In the genomic region with DNA sequence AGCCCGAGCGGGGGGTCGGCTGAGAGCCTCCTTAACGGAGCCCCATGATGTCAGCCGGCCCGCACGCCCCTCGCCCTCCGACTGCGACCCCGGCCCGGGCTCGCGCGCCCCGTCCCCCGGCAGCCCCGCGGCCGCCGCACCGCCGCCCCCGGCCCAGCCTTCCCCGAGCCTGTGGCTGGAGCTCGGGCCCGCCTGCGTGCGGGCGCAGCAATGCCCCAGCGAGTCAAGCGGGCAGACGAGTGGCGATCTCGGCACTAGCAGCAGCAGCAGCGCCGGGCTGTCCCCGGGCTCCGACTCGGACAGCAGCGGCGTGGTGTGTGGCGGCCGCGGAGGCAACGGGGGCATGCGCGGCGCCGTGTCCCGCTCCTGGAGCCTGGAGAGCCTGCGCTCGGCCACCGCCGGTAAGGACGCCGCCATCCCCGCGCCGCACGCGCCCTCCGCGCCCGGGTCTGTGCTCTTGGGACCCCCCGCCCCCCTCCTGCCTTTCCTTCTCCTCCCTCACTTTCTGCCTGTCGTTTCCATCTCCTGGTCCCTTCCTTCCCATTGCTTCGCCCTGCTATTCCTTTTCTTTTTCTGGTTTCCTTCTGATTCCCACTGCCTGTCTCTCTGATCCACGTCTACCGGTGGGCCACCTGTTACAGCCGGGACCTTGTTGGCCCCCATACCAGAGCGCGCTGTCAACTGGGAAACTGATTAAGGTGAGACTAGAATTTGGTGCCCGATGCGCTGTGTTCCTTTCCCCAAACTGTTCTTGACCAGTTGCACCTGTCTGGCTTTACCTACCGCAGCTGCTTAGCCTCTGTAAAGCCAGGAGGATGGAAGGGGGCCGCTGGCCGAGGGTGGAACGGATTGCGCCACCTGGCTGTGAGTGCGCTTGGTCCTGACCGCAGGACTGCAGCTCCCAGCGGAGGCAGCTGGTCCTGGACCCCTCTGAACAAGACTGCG, we compare ENCODE assay signal across 11 cellular contexts.
DNase-seq lines count a peak whose midpoint lies in the region; ATAC-seq and TF ChIP-seq lines count a peak whose summit lies in the region.
"Had no signal": no experiment of that assay in that cellular context is flagged by ENCODE, and none has a peak within 500 bp of the region (broad histone marks: within the 10 kb centered on the region; RNA-seq: fewer than 3 reads in every experiment).

No MANE protein-coding gene starts in this region.

- no peaks in the 10 kb centered on the region for H3K9me3 ChIP-seq in esophagus squamous epithelium
- H3K9me3 ChIP-seq in gastrocnemius medialis, result no peaks in the 10 kb centered on the region
- no peaks in the 10 kb centered on the region for H3K9me3 ChIP-seq in upper lobe of right lung

- TF ChIP-seq POLR2A in esophagus squamous epithelium (IDR thresholded peaks at IDR 0.05) (no peak), gastrocnemius medialis (IDR thresholded peaks at IDR 0.05) (no peak)

- peaks cover 0 to 18% (median 3%) of the 10 kb centered on the region in 3 donors for H3K4me1 ChIP-seq in esophagus squamous epithelium
- peaks cover 0 to 2% of the 10 kb centered on the region in 2 donors for H3K4me1 ChIP-seq in gastrocnemius medialis
- no peaks in the 10 kb centered on the region for H3K4me1 ChIP-seq in upper lobe of right lung

- POLR2A ChIA-PET in RWPE1 (lab: Yijun Ruan, JAX; ENCODE audit: low non-redundant PET), result no interaction called here

- no peak for TF ChIP-seq CTCF in esophagus squamous epithelium (IDR thresholded peaks at IDR 0.05)
- peak in 3 of 5 experiments; percentile 13 to 49 (median 18) for TF ChIP-seq CTCF in gastrocnemius medialis (IDR thresholded peaks at IDR 0.05 in 4 of 5, conservative IDR thresholded peaks at IDR 0.05 in 1 of 5)
- no peak for TF ChIP-seq CTCF in upper lobe of right lung (IDR thresholded peaks at IDR 0.05)
- no peak for TF ChIP-seq CTCF in RWPE1 (conservative IDR thresholded peaks at IDR 0.05; ENCODE audit: low read depth)

- peaks cover 0 to 38% (median 0%) of the 10 kb centered on the region in 3 donors for H3K36me3 ChIP-seq in esophagus squamous epithelium
- H3K36me3 ChIP-seq in gastrocnemius medialis, result no peaks in the 10 kb centered on the region
- H3K36me3 ChIP-seq in upper lobe of right lung, result no peaks in the 10 kb centered on the region
- H3K36me3 ChIP-seq: BLaER1 had no signal

- in situ Hi-C loops in gastrocnemius medialis (cut with MboI; ENCODE audit: low sequenced_read_pairs in 4 of 4), result no loop called here

- peak overlapping the region; percentile 14 to 36 (median 26) for H3K4me3 ChIP-seq in esophagus squamous epithelium
- H3K4me3 ChIP-seq in gastrocnemius medialis, result peak overlapping the region; percentile 34 to 39 (median 34)
- no peak overlapping the region for H3K4me3 ChIP-seq in upper lobe of right lung
- H3K4me3 ChIP-seq: BLaER1, SK-N-MC had no signal

- WGBS in esophagus squamous epithelium, 2 donors, result 24 to 34% methylated on average over 29 to 42 of the region's 84 CpGs

- intact Hi-C loops in esophagus squamous epithelium (cut with DNase I), result no loop called here
- intact Hi-C loops in gastrocnemius medialis (cut with DNase I; ENCODE audit: low total_unique reads), result no loop called here
- intact Hi-C loops in upper lobe of right lung (cut with DNase I), result no loop called here

- no peak for ATAC-seq in gastrocnemius medialis
- no peak for ATAC-seq in upper lobe of right lung

- H3K27me3 ChIP-seq in esophagus squamous epithelium, result peaks cover 0 to 74% (median 0%) of the 10 kb centered on the region in 4 donors
- H3K27me3 ChIP-seq in gastrocnemius medialis, result peaks cover 31 to 46% (median 44%) of the 10 kb centered on the region in 3 donors
- peaks cover 35% of the 10 kb centered on the region for H3K27me3 ChIP-seq in upper lobe of right lung
- H3K27me3 ChIP-seq: BLaER1 had no signal

- DNase-seq in SIG-M5 treated with dmso at 0.1 percent for 504 hours (lab: John Stamatoyannopoulos, UW; ENCODE audit: unreplicated experiment) (peak; percentile 10), SIG-M5 (lab: John Stamatoyannopoulos, UW) (no peak), NCI-H748 (lab: John Stamatoyannopoulos, UW; ENCODE audit: unreplicated experiment) (peak; percentile 71), esophagus squamous epithelium (lab: John Stamatoyannopoulos, UW) (no peak), gastrocnemius medialis (no peak), KG1 (lab: John Stamatoyannopoulos, UW) (no peak), upper lobe of right lung (no peak), RWPE1 (ENCODE audit: low spot score) (no peak)
- DNase-seq: naive B cell had no signal

- CTCF ChIA-PET in RWPE1 (lab: Yijun Ruan, JAX), result no interaction called here

- no peak overlapping the region for H3K27ac ChIP-seq in esophagus squamous epithelium
- H3K27ac ChIP-seq in gastrocnemius medialis, result no peak overlapping the region
- H3K27ac ChIP-seq in upper lobe of right lung, result no peak overlapping the region
- no peak overlapping the region for H3K27ac ChIP-seq in RWPE1
- H3K27ac ChIP-seq: BLaER1, SK-N-MC had no signal

Comparison
In these comparisons a context has a peak if more than half of its experiments do, and no peak if none do; other contexts are left out.
1. DNase-seq: peak in SIG-M5 treated with dmso at 0.1 percent for 504 hours (single experiment) and NCI-H748 (single experiment); none in SIG-M5 (single experiment), esophagus squamous epithelium (single experiment), gastrocnemius medialis (0 of 2), KG1 (single experiment), upper lobe of right lung (single experiment) and RWPE1 (single experiment).
2. CTCF ChIP-seq: peak in gastrocnemius medialis (3 of 5); none in esophagus squamous epithelium (0 of 6), upper lobe of right lung (single experiment) and RWPE1 (single experiment).